In genomic region chr19:51346742-51347141, GRCh38 we compare ENCODE assay signal across 1 cellular context.
TF ChIP-seq lines count a peak whose summit lies in the region.

No MANE protein-coding gene starts in this region.

TF ChIP-seq in HepG2, 621 proteins besides CTCF, POLR2A, EP300 and RAD21 (continued from another document):
- 0 out of 2 replicates have a peak, but pooled peaks have one; percentile 30 for TF ChIP-seq NRL (CRISPR knock-in tag; IDR thresholded peaks at IDR 0.05; ENCODE audit: borderline replicate concordance)
- TF ChIP-seq RXRA (CRISPR knock-in tag; IDR thresholded peaks at IDR 0.05): peak; percentile 23; the same call in 1 of the 2 replicates
- 0 out of 2 replicates have a peak, but pooled peaks have one; percentile 6 for TF ChIP-seq ZNF441 (CRISPR knock-in tag; IDR thresholded peaks at IDR 0.05; ENCODE audit: borderline replicate concordance)
- peak; percentile 51 for TF ChIP-seq RBM39 (IDR thresholded peaks at IDR 0.05; ENCODE audit: low read depth, low read length, poor library complexity, severe bottlenecking)
- no peak for TF ChIP-seq HNF4G (IDR thresholded peaks at IDR 0.05; ENCODE audit: borderline replicate concordance, low read depth, low read length)
- TF ChIP-seq HNF4G (CRISPR knock-in tag; IDR thresholded peaks at IDR 0.05; ENCODE audit: borderline replicate concordance, low read depth): no peak
- TF ChIP-seq AGO2 (optimal IDR thresholded peaks at IDR 0.05; ENCODE audit: low read depth, low read length): peak; percentile 99
- peak; percentile 65 for TF ChIP-seq RBM22 (optimal IDR thresholded peaks at IDR 0.05; ENCODE audit: low read length)
- TF ChIP-seq HIC2 (CRISPR knock-in tag; IDR thresholded peaks at IDR 0.05; ENCODE audit: low read depth): peak; percentile 73; the same call in 1 of the 2 replicates
- peak; percentile 98 for TF ChIP-seq HNRNPL (IDR thresholded peaks at IDR 0.05; ENCODE audit: low read depth, low read length)
- no peak for TF ChIP-seq DDIT3 (CRISPR knock-in tag; IDR thresholded peaks at IDR 0.05)
- TF ChIP-seq ZC3H4 (CRISPR knock-in tag; IDR thresholded peaks at IDR 0.05; ENCODE audit: borderline replicate concordance): peak; percentile 66; the same call in 1 of the 2 replicates
- peak; percentile 50; the same call in 1 of the 2 replicates for TF ChIP-seq MTA1 (CRISPR knock-in tag; IDR thresholded peaks at IDR 0.05; ENCODE audit: borderline replicate concordance)
- TF ChIP-seq PREB (CRISPR knock-in tag; IDR thresholded peaks at IDR 0.05): no peak
- peak; percentile 35; the same call in 1 of the 2 replicates for TF ChIP-seq STAG1 (CRISPR knock-in tag; IDR thresholded peaks at IDR 0.05)
- 0 out of 2 replicates have a peak, but pooled peaks have one; percentile 34 for TF ChIP-seq GABPB1 (CRISPR knock-in tag; IDR thresholded peaks at IDR 0.05)
- peak; percentile 42 for TF ChIP-seq ZFP91 (CRISPR knock-in tag; IDR thresholded peaks at IDR 0.05; ENCODE audit: borderline replicate concordance)
- TF ChIP-seq FOSL2 (CRISPR knock-in tag; IDR thresholded peaks at IDR 0.05): no peak
- TF ChIP-seq ZNF280B (CRISPR knock-in tag; IDR thresholded peaks at IDR 0.05; ENCODE audit: borderline replicate concordance): 0 out of 2 replicates have a peak, but pooled peaks have one; percentile 43
TF ChIP-seq in HepG2: peak in this region for 21.
